Comparison of ENCODE assay signal across 1 cellular context in the genomic region with DNA sequence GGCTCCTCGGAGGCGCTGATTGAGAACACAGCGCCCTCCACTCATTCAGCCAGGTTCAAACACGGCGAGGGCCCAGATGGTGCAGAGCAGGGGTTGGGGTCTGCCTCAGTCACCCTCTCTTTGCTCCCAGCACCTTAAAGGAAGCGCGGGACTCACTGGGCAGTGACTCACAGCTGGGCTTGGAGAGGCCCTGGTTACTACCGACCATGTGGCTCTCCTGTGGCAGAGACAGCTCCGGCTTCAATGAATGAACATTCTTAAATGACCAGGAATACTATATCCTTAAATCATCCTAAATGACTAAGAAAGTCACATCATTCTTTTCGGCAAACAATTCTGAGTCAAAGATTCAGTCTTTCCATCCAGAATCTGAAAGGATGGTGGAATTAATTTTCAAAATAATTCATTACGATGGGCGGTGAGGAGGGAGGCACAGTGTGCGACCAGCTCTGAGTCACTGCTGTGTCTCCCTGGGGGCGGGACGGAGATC.
TF ChIP-seq lines count a peak whose summit lies in the region.

No MANE protein-coding gene starts in this region.

TF ChIP-seq in liver, 16 proteins besides CTCF, POLR2A, EP300 and RAD21:
- TF ChIP-seq HNF4G (IDR thresholded peaks at IDR 0.05): no peak
- TF ChIP-seq MAX (IDR thresholded peaks at IDR 0.05): no peak
- TF ChIP-seq GABPA (IDR thresholded peaks at IDR 0.05 in 1 of 2, conservative IDR thresholded peaks at IDR 0.05 in 1 of 2): no peak
- TF ChIP-seq, protein P1, sequence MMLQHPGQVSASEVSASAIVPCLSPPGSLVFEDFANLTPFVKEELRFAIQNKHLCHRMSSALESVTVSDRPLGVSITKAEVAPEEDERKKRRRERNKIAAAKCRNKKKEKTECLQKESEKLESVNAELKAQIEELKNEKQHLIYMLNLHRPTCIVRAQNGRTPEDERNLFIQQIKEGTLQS (IDR thresholded peaks at IDR 0.05): no peak
- TF ChIP-seq FOXA1 (IDR thresholded peaks at IDR 0.05): no peak
- TF ChIP-seq YY1 (IDR thresholded peaks at IDR 0.05): no peak
- no peak for TF ChIP-seq SP1 (IDR thresholded peaks at IDR 0.05)
- TF ChIP-seq FOXA2 (IDR thresholded peaks at IDR 0.05): no peak
- TF ChIP-seq, protein P2, sequence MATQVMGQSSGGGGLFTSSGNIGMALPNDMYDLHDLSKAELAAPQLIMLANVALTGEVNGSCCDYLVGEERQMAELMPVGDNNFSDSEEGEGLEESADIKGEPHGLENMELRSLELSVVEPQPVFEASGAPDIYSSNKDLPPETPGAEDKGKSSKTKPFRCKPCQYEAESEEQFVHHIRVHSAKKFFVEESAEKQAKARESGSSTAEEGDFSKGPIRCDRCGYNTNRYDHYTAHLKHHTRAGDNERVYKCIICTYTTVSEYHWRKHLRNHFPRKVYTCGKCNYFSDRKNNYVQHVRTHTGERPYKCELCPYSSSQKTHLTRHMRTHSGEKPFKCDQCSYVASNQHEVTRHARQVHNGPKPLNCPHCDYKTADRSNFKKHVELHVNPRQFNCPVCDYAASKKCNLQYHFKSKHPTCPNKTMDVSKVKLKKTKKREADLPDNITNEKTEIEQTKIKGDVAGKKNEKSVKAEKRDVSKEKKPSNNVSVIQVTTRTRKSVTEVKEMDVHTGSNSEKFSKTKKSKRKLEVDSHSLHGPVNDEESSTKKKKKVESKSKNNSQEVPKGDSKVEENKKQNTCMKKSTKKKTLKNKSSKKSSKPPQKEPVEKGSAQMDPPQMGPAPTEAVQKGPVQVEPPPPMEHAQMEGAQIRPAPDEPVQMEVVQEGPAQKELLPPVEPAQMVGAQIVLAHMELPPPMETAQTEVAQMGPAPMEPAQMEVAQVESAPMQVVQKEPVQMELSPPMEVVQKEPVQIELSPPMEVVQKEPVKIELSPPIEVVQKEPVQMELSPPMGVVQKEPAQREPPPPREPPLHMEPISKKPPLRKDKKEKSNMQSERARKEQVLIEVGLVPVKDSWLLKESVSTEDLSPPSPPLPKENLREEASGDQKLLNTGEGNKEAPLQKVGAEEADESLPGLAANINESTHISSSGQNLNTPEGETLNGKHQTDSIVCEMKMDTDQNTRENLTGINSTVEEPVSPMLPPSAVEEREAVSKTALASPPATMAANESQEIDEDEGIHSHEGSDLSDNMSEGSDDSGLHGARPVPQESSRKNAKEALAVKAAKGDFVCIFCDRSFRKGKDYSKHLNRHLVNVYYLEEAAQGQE (IDR thresholded peaks at IDR 0.05): no peak
- TF ChIP-seq NR2F2 (IDR thresholded peaks at IDR 0.05): no peak
- no peak for TF ChIP-seq TAF1 (conservative IDR thresholded peaks at IDR 0.05)
- no peak for TF ChIP-seq RXRA (IDR thresholded peaks at IDR 0.05)
- TF ChIP-seq ZBTB33 (IDR thresholded peaks at IDR 0.05): no peak
